Comparison of ENCODE assay signal across 13 cellular contexts in genomic region chr17:32870027-32870670, GRCh38. TPM values are rescaled to one million over a fixed set of nuclear protein-coding genes. Genes with fewer than 3 reads are reported as not detected.
A peak's percentile ranks its signal among the peaks of the same experiment; 100 is the strongest.
DNase-seq lines count a peak whose midpoint lies in the region; ATAC-seq, FAIRE-seq and TF ChIP-seq lines count a peak whose summit lies in the region.
"Had no signal": no experiment of that assay in that cellular context is flagged by ENCODE, and none has a peak within 500 bp of the region (broad histone marks: within the 10 kb centered on the region; RNA-seq: fewer than 3 reads in every experiment).

No MANE protein-coding gene starts in this region.

- no peaks in the 10 kb centered on the region for H3K9me3 ChIP-seq in K562 (replicated peaks; ENCODE audit: control insufficient read depth, insufficient read depth, low read depth, low read length)
- no peaks in the 10 kb centered on the region for H3K9me3 ChIP-seq in cardiac muscle cell (ENCODE audit: low read depth)
- H3K9me3 ChIP-seq in parathyroid adenoma (ENCODE audit: control insufficient read depth, low read length), result no peaks in the 10 kb centered on the region
- H3K9me3 ChIP-seq in vagina, result no peaks in the 10 kb centered on the region
- H3K9me3 ChIP-seq: SJCRH30 had no signal

- peaks cover 20% of the 10 kb centered on the region; the same call in 2 of the 3 replicates for H3K36me3 ChIP-seq in K562 (ENCODE audit: control insufficient read depth, insufficient read depth, low read length)
- H3K36me3 ChIP-seq in cardiac muscle cell, result no peaks in the 10 kb centered on the region
- H3K36me3 ChIP-seq in parathyroid adenoma (ENCODE audit: control insufficient read depth, insufficient read depth, low read length), result no peaks in the 10 kb centered on the region
- no peaks in the 10 kb centered on the region for H3K36me3 ChIP-seq in vagina
- H3K36me3 ChIP-seq: SJCRH30 had no signal

- H3K27me3 ChIP-seq in K562 (ENCODE audit: control insufficient read depth in 2 of 2, insufficient read depth in 2 of 2, low read length in 2 of 2), result no peaks in the 10 kb centered on the region
- no peaks in the 10 kb centered on the region for H3K27me3 ChIP-seq in cardiac muscle cell
- no peaks in the 10 kb centered on the region for H3K27me3 ChIP-seq in parathyroid adenoma (ENCODE audit: control insufficient read depth, insufficient read depth, low read length)
- no peaks in the 10 kb centered on the region for H3K27me3 ChIP-seq in vagina

- DNase-seq in K562 (ENCODE audit: extremely low read depth in 1 of 4, low spot score in 3 of 4) (no peak), cardiac muscle cell (ENCODE audit: low read depth in 1 of 2, low spot score in 1 of 2) (no peak), vagina (ENCODE audit: extremely low spot score in 2 of 2) (no peak), A172 (ENCODE audit: low spot score) (no peak), NCI-H82 (lab: John Stamatoyannopoulos, UW) (no peak)
- DNase-seq: activated CD8-positive, alpha-beta memory T cell treated with anti-CD3 and anti-CD28 coated beads, Interleukin-2, amount 50 U/mL, for 4 hours; COR-L47; head of caudate nucleus; NCI-H2081 treated with DMSO at 0.1 percent for 48 hours; SJCRH30 had no signal

- H3K9me1 ChIP-seq in K562 (ENCODE audit: control insufficient read depth, insufficient read depth, low read length), result no peaks in the 10 kb centered on the region

- POLR2A ChIA-PET in K562 (lab: Yijun Ruan, JAX), result interaction anchor here (1.2 kb wide), 1 partner anchor 147 kb away, joined by 3 read pairs; no protein-coding TSS in a partner anchor

- CTCF ChIA-PET in K562 (lab: Yijun Ruan, JAX; ENCODE audit: low intra/inter-chr PET ratio), result no interaction called here

- TF ChIP-seq CTCF in K562 (IDR thresholded peaks at IDR 0.05 in 2 of 3, conservative IDR thresholded peaks at IDR 0.05 in 1 of 3; ENCODE audit: insufficient read depth in 2 of 3, low read depth in 1 of 3, low read length in 3 of 3) (no peak), cardiac muscle cell (IDR thresholded peaks at IDR 0.05; ENCODE audit: low read depth, low read length) (no peak), parathyroid adenoma (IDR thresholded peaks at IDR 0.05) (no peak), vagina (IDR thresholded peaks at IDR 0.05) (no peak)

- no peak for TF ChIP-seq RAD21 in K562 (CRISPR knock-in tag; conservative IDR thresholded peaks at IDR 0.05 in 1 of 2, IDR thresholded peaks at IDR 0.05 in 1 of 2)

- H3K4me2 ChIP-seq in K562 (ENCODE audit: insufficient read depth, low read length) (no peak overlapping the region; the same call in 1 of the 2 replicates), parathyroid adenoma (ENCODE audit: low read length) (no peak overlapping the region)

- in situ Hi-C loops in K562 (cut with MboI), result loop anchor here (10.0 kb wide), 1 partner anchor 85 kb away; no protein-coding TSS in a partner anchor

- no peak overlapping the region for H3K4me3 ChIP-seq in K562
- H3K4me3 ChIP-seq in cardiac muscle cell, result no peak overlapping the region
- H3K4me3 ChIP-seq in parathyroid adenoma (ENCODE audit: low read depth, low read length), result no peak overlapping the region
- H3K4me3 ChIP-seq in vagina, result no peak overlapping the region
- H3K4me3 ChIP-seq: SJCRH30 had no signal

- H3K27ac ChIP-seq in K562 (ENCODE audit: extremely low read depth, low read depth, low read length) (peak overlapping the region; percentile 36; the same call in 1 of the 3 replicates), cardiac muscle cell (peak overlapping the region; percentile 67), parathyroid adenoma (peak overlapping the region; percentile 21), vagina (peak overlapping the region; percentile 54)
- H3K27ac ChIP-seq: SJCRH30, VCaP had no signal

- H3K79me2 ChIP-seq in K562 (ENCODE audit: control insufficient read depth, insufficient read depth, low read length) (peaks cover 86% of the 10 kb centered on the region), parathyroid adenoma (peaks cover 37% of the 10 kb centered on the region)

- TF ChIP-seq POLR2A in K562 (conservative IDR thresholded peaks at IDR 0.05), result no peak
- no peak for TF ChIP-seq POLR2A in vagina (IDR thresholded peaks at IDR 0.05)

- H2AFZ ChIP-seq in K562 (ENCODE audit: low read depth, low read length) (no peak overlapping the region), parathyroid adenoma (no peak overlapping the region)

- intact Hi-C loops in K562 (cut with micrococcal nuclease) (no loop called here), vagina (cut with DNase I) (no loop called here)

- BruUV-seq in K562 (replicated peaks; lab: Mats Ljungman, UMichigan), result no TSS peak

- H4K20me1 ChIP-seq in K562 (replicated peaks; ENCODE audit: control insufficient read depth, insufficient read depth, low read length), result no peaks in the 10 kb centered on the region

- TF ChIP-seq EP300 in K562 (IDR thresholded peaks at IDR 0.05; ENCODE audit: low read length), result no peak

- H3K9ac ChIP-seq in K562 (ENCODE audit: insufficient read depth in 1 of 2, low read depth in 2 of 2, low read length in 2 of 2) (no peak overlapping the region), parathyroid adenoma (no peak overlapping the region)

- WGBS in K562 (ENCODE audit: insufficient coverage, low coverage, missing lambda C conversion rate), result 48% methylated on average over 3 of the region's 3 CpGs

- peaks cover 8 to 39% of the 10 kb centered on the region in 2 experiments for H3K4me1 ChIP-seq in K562 (replicated peaks in 1 of 2; ENCODE audit: control insufficient read depth in 2 of 2, insufficient read depth in 2 of 2, low read length in 2 of 2)
- peaks cover 17% of the 10 kb centered on the region for H3K4me1 ChIP-seq in cardiac muscle cell (ENCODE audit: low read depth)
- H3K4me1 ChIP-seq in parathyroid adenoma, result no peaks in the 10 kb centered on the region
- peaks cover 38% of the 10 kb centered on the region for H3K4me1 ChIP-seq in vagina
- H3K4me1 ChIP-seq: SJCRH30 had no signal

- ATAC-seq in K562 (no peak), GM18873 (IDR thresholded peaks at IDR 0.05; ENCODE audit: low FRiP score, unreplicated experiment) (no peak)

- FAIRE-seq in K562 (lab: Jason Lieb, UNC), result no peak

TF ChIP-seq in K562, 482 proteins besides CTCF, POLR2A, EP300 and RAD21 (continues in another document):
- TF ChIP-seq ZNF134 (CRISPR knock-in tag; conservative IDR thresholded peaks at IDR 0.05), result no peak
- TF ChIP-seq THRAP3 (IDR thresholded peaks at IDR 0.05; ENCODE audit: borderline replicate concordance), result no peak

RNA-seq across cellular contexts. Expression of gene MYO1D, which starts 6.8 kb away (rescaled TPM):
- total RNA-seq in K562 (2011; cell fraction: chromatin; rRNA removed; ENCODE audit: low replicate concordance), result 172 and 277 TPM in 2 replicates
- total RNA-seq in K562 (2011; cell fraction: nucleolus; rRNA removed), result 94.2 and 97.4 TPM in 2 replicates
- 114 and 123 TPM in 2 replicates for total RNA-seq in K562 (2011; cell fraction: nucleoplasm; rRNA removed)
- total RNA-seq in K562 (2014; rRNA removed), result 34.9 and 39.5 TPM in 2 replicates
- 46.2 and 46.3 TPM in 2 replicates for total RNA-seq in K562 (2014; rRNA removed; fragmentation: Illumina TruSeq; extraction: Trizol)
- 44.6 and 45.4 TPM in 2 replicates for total RNA-seq in K562 (2015; rRNA removed; fragmentation: Illumina TruSeq; extraction: Trizol)
- total RNA-seq in K562 (2021), result 50.7 and 60.2 TPM in 2 replicates
- 26.4 and 71.2 TPM in 2 replicates for polyA plus RNA-seq in K562 (2011; rRNA removed)
- 26.0 and 47.6 TPM in 2 replicates for polyA plus RNA-seq in K562 (2011; cell fraction: cytosol; rRNA removed)
- polyA plus RNA-seq in K562 (2011; cell fraction: nucleus; rRNA removed), result 20.8 and 29.6 TPM in 2 replicates
- 52.4 and 65.3 TPM in 2 replicates for polyA plus RNA-seq in K562 (2012)
- 50.3 and 68.1 TPM in 2 replicates for polyA plus RNA-seq in K562 (2014; fragmentation: Illumina TruSeq; extraction: Trizol)
- polyA plus RNA-seq in K562 (2014; fragmentation: Nextera tagmentation; extraction: Ambion mirVana), result 1 to 10 TPM; 2.1 to 2.6 TPM
- 30.5 and 31.0 TPM in 2 replicates for polyA plus RNA-seq in K562 (2014; rRNA removed)
- 67.1 and 142 TPM in 2 replicates for polyA minus RNA-seq in K562 (2011; rRNA and poly(A)+ RNA removed)
- polyA minus RNA-seq in K562 (2011; cell fraction: cytosol; rRNA and poly(A)+ RNA removed), result 34.9 and 59.8 TPM in 2 replicates
- 57.5 and 69.2 TPM in 2 replicates for polyA minus RNA-seq in K562 (2011; cell fraction: nucleus; rRNA and poly(A)+ RNA removed)
- total RNA-seq in cardiac muscle cell, result 43.7 and 56.4 TPM in 2 replicates
- 30.3 and 34.3 TPM in 2 replicates for polyA plus RNA-seq in cardiac muscle cell
- 44.7 TPM for total RNA-seq in vagina
- 0.10 and 0.17 TPM in 2 replicates for total RNA-seq in A172 (2014; rRNA removed; shearing (Covaris generic))

RNA-seq across cellular contexts. Expression of gene TMEM98, which starts 57.8 kb away (rescaled TPM):
- total RNA-seq in K562 (2011; cell fraction: chromatin; rRNA removed; ENCODE audit: low replicate concordance), result 71.8 and 172 TPM in 2 replicates
- 232 and 247 TPM in 2 replicates for total RNA-seq in K562 (2011; cell fraction: nucleolus; rRNA removed)
- 162 and 166 TPM in 2 replicates for total RNA-seq in K562 (2011; cell fraction: nucleoplasm; rRNA removed)
- total RNA-seq in K562 (2014; rRNA removed) (51.6 and 66.7 TPM in 2 replicates), K562 (2014; rRNA removed; fragmentation: Illumina TruSeq; extraction: Trizol) (29.8 and 38.8 TPM in 2 replicates), K562 (2015; rRNA removed; fragmentation: Illumina TruSeq; extraction: Trizol) (33.1 and 33.5 TPM in 2 replicates), K562 (2021) (58.4 and 60.2 TPM in 2 replicates), cardiac muscle cell (166 and 230 TPM in 2 replicates), vagina (85.0 TPM)
- polyA plus RNA-seq in K562 (2011; rRNA removed) (85.5 and 164 TPM in 2 replicates), K562 (2014; fragmentation: Illumina TruSeq; extraction: Trizol) (75.8 and 87.3 TPM in 2 replicates), K562 (2014; fragmentation: Nextera tagmentation; extraction: Ambion mirVana) (100 to 1,000 TPM; 112 to 115 TPM), K562 (2014; rRNA removed) (84.7 and 92.1 TPM in 2 replicates), cardiac muscle cell (216 and 217 TPM in 2 replicates)
- polyA plus RNA-seq in K562 (2011; cell fraction: cytosol; rRNA removed), result 167 and 362 TPM in 2 replicates
- 87.5 and 178 TPM in 2 replicates for polyA plus RNA-seq in K562 (2011; cell fraction: nucleus; rRNA removed)
- polyA plus RNA-seq in K562 (2012), result 75.0 and 83.8 TPM in 2 replicates
- polyA minus RNA-seq in K562 (2011; rRNA and poly(A)+ RNA removed), result 48.5 and 125 TPM in 2 replicates
- polyA minus RNA-seq in K562 (2011; cell fraction: cytosol; rRNA and poly(A)+ RNA removed), result 32.2 and 69.1 TPM in 2 replicates
- polyA minus RNA-seq in K562 (2011; cell fraction: nucleus; rRNA and poly(A)+ RNA removed), result 18.9 and 23.7 TPM in 2 replicates
- not detected in 2 replicates for total RNA-seq in A172 (2014; rRNA removed; shearing (Covaris generic))

Comparison
In these comparisons a context has a peak if more than half of its experiments do, and no peak if none do; other contexts are left out.
1. RNA of gene MYO1D, which starts 6.8 kb away (total RNA-seq): 34.9 to 277 TPM in K562, 44.7 TPM in vagina (single experiment) and 43.7 to 56.4 TPM in cardiac muscle cell; 0.10 to 0.17 TPM in A172; every median in the first group is over 10 times any median in the second.
2. RNA of gene TMEM98, which starts 57.8 kb away (total RNA-seq): 166 to 230 TPM in cardiac muscle cell, 85.0 TPM in vagina (single experiment) and 29.8 to 247 TPM in K562; not detected in A172; every median in the first group is over 10 times any median in the second.
3. Peak in every context shown above with its lines, with median percentiles within 50 percentile points of each other: H3K27ac ChIP-seq.